1 cellular context compared by ENCODE assay signal in genomic region chrX:153969904-153970397, GRCh38.
TF ChIP-seq lines count a peak whose summit lies in the region.

No MANE protein-coding gene starts in this region.

TF ChIP-seq in GM12878, 131 proteins besides CTCF, POLR2A, EP300 and RAD21:
- TF ChIP-seq TCF7 (IDR thresholded peaks at IDR 0.05; ENCODE audit: borderline replicate concordance) (no peak), YBX1 (IDR thresholded peaks at IDR 0.05) (no peak), YY1 (IDR thresholded peaks at IDR 0.05; ENCODE audit: low read depth, low read length) (no peak), RFX5 (IDR thresholded peaks at IDR 0.05; ENCODE audit: low read depth, low read length) (no peak), LARP7 (IDR thresholded peaks at IDR 0.05) (no peak), JUNB (IDR thresholded peaks at IDR 0.05) (no peak), NR2C2 (IDR thresholded peaks at IDR 0.05; ENCODE audit: borderline replicate concordance, control insufficient read depth, insufficient read length, low read depth) (no peak), PRDM15 (CRISPR knock-in tag; IDR thresholded peaks at IDR 0.05) (no peak), STAT1 (conservative IDR thresholded peaks at IDR 0.05) (no peak), RELA (IDR thresholded peaks at IDR 0.05; ENCODE audit: borderline replicate concordance, partially characterized antibody) (no peak), SPI1 (IDR thresholded peaks at IDR 0.05; ENCODE audit: borderline replicate concordance, insufficient read depth, low read depth, low read length) (no peak), ZNF207 (IDR thresholded peaks at IDR 0.05; ENCODE audit: borderline replicate concordance) (no peak), PKNOX1 (IDR thresholded peaks at IDR 0.05) (no peak), JUND (IDR thresholded peaks at IDR 0.05; ENCODE audit: low read depth, low read length) (no peak)
- TF ChIP-seq, protein P1, sequence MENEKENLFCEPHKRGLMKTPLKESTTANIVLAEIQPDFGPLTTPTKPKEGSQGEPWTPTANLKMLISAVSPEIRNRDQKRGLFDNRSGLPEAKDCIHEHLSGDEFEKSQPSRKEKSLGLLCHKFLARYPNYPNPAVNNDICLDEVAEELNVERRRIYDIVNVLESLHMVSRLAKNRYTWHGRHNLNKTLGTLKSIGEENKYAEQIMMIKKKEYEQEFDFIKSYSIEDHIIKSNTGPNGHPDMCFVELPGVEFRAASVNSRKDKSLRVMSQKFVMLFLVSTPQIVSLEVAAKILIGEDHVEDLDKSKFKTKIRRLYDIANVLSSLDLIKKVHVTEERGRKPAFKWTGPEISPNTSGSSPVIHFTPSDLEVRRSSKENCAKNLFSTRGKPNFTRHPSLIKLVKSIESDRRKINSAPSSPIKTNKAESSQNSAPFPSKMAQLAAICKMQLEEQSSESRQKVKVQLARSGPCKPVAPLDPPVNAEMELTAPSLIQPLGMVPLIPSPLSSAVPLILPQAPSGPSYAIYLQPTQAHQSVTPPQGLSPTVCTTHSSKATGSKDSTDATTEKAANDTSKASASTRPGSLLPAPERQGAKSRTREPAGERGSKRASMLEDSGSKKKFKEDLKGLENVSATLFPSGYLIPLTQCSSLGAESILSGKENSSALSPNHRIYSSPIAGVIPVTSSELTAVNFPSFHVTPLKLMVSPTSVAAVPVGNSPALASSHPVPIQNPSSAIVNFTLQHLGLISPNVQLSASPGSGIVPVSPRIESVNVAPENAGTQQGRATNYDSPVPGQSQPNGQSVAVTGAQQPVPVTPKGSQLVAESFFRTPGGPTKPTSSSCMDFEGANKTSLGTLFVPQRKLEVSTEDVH (IDR thresholded peaks at IDR 0.05; ENCODE audit: low read depth, partially characterized antibody): no peak
- TF ChIP-seq, protein P2, sequence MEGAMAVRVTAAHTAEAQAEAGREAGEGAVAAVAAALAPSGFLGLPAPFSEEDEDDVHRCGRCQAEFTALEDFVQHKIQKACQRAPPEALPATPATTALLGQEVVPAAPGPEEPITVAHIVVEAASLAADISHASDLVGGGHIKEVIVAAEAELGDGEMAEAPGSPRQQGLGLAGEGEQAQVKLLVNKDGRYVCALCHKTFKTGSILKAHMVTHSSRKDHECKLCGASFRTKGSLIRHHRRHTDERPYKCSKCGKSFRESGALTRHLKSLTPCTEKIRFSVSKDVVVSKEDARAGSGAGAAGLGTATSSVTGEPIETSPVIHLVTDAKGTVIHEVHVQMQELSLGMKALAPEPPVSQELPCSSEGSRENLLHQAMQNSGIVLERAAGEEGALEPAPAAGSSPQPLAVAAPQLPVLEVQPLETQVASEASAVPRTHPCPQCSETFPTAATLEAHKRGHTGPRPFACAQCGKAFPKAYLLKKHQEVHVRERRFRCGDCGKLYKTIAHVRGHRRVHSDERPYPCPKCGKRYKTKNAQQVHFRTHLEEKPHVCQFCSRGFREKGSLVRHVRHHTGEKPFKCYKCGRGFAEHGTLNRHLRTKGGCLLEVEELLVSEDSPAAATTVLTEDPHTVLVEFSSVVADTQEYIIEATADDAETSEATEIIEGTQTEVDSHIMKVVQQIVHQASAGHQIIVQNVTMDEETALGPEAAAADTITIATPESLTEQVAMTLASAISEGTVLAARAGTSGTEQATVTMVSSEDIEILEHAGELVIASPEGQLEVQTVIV (IDR thresholded peaks at IDR 0.05; ENCODE audit: borderline replicate concordance, partially characterized antibody): no peak
- TF ChIP-seq, protein P3, sequence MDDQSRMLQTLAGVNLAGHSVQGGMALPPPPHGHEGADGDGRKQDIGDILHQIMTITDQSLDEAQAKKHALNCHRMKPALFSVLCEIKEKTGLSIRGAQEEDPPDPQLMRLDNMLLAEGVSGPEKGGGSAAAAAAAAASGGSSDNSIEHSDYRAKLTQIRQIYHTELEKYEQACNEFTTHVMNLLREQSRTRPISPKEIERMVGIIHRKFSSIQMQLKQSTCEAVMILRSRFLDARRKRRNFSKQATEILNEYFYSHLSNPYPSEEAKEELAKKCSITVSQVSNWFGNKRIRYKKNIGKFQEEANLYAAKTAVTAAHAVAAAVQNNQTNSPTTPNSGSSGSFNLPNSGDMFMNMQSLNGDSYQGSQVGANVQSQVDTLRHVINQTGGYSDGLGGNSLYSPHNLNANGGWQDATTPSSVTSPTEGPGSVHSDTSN (IDR thresholded peaks at IDR 0.05; ENCODE audit: insufficient replicate concordance, low read depth, low read length): no peak
- TF ChIP-seq, protein P4, sequence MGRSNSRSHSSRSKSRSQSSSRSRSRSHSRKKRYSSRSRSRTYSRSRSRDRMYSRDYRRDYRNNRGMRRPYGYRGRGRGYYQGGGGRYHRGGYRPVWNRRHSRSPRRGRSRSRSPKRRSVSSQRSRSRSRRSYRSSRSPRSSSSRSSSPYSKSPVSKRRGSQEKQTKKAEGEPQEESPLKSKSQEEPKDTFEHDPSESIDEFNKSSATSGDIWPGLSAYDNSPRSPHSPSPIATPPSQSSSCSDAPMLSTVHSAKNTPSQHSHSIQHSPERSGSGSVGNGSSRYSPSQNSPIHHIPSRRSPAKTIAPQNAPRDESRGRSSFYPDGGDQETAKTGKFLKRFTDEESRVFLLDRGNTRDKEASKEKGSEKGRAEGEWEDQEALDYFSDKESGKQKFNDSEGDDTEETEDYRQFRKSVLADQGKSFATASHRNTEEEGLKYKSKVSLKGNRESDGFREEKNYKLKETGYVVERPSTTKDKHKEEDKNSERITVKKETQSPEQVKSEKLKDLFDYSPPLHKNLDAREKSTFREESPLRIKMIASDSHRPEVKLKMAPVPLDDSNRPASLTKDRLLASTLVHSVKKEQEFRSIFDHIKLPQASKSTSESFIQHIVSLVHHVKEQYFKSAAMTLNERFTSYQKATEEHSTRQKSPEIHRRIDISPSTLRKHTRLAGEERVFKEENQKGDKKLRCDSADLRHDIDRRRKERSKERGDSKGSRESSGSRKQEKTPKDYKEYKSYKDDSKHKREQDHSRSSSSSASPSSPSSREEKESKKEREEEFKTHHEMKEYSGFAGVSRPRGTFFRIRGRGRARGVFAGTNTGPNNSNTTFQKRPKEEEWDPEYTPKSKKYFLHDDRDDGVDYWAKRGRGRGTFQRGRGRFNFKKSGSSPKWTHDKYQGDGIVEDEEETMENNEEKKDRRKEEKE (IDR thresholded peaks at IDR 0.05): no peak
